Comparison of ENCODE assay signal across 28 cellular contexts in the genomic region with DNA sequence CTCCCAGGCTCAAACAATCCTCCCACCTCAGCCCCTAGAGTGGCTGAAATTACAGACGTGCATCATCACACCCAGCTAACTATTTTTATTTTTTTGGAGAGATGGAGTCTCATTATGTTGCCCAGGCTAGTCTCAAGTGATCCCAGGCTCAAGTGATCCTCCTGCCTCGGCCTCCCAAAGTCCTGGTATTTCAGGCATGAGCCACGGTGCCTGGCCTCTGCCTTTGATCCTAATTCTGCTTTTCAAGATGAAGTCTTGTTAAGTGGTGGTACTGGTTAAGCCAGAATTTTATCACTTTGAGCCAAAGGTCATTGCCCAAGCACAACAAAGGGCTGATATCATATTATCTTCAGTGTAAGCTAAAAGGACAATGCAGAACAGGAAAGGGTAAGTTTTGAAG.
DNase-seq lines count a peak whose midpoint lies in the region; ATAC-seq and TF ChIP-seq lines count a peak whose summit lies in the region.
"Had no signal": no experiment of that assay in that cellular context is flagged by ENCODE, and none has a peak within 500 bp of the region (broad histone marks: within the 10 kb centered on the region; RNA-seq: fewer than 3 reads in every experiment).

No MANE protein-coding gene starts in this region.

- no peak for TF ChIP-seq POLR2A in gastrocnemius medialis (IDR thresholded peaks at IDR 0.05)

- H3K4me3 Mint-ChIP-seq in brain = no peak overlapping the region
- H3K4me3 Mint-ChIP-seq in progenitor cell of endocrine pancreas (ENCODE audit: low read depth) = no peak overlapping the region
- H3K4me3 Mint-ChIP-seq: activated T-cell treated with anti-CD3 and anti-CD28 coated beads, Interleukin-2, amount 50 U/mL, for 72 hours; CD4-positive, alpha-beta T cell; GM23338; naive thymus-derived CD8-positive, alpha-beta T cell; stimulated activated naive CD8-positive, alpha-beta T cell treated with anti-CD3 and anti-CD28 coated beads, Interleukin-15, Interleukin-2, amounts not matched to agents 100 ng/mL and 50 ng/mL, for 24 hours had no signal

- H3K4me1 Mint-ChIP-seq in brain = peaks cover 44% of the 10 kb centered on the region
- H3K4me1 Mint-ChIP-seq in progenitor cell of endocrine pancreas (ENCODE audit: low read depth) = peaks cover 52% of the 10 kb centered on the region

- in situ Hi-C loops in gastrocnemius medialis (cut with MboI; ENCODE audit: low sequenced_read_pairs in 4 of 4) = no loop called here

- peaks cover 3% of the 10 kb centered on the region for H3K27me3 Mint-ChIP-seq in brain
- no peaks in the 10 kb centered on the region for H3K27me3 Mint-ChIP-seq in progenitor cell of endocrine pancreas
- H3K27me3 Mint-ChIP-seq: CD4-positive, alpha-beta T cell; stimulated activated naive CD8-positive, alpha-beta T cell treated with anti-CD3 and anti-CD28 coated beads, Interleukin-15, Interleukin-2, amounts not matched to agents 100 ng/mL and 50 ng/mL, for 24 hours had no signal

- no peak overlapping the region for H2AFZ ChIP-seq in MM.1S (ENCODE audit: low read length)
- H2AFZ ChIP-seq: GM23338 had no signal

- no peaks in the 10 kb centered on the region for H3K9me3 ChIP-seq in MM.1S (replicated peaks; ENCODE audit: insufficient read depth, low read length)
- no peaks in the 10 kb centered on the region for H3K9me3 ChIP-seq in gastrocnemius medialis
- H3K9me3 ChIP-seq: adrenal gland, colonic mucosa, ovary, tibial artery had no signal

- H3K27ac Mint-ChIP-seq in brain (peak overlapping the region in 3 of 5 experiments; percentile 57 to 82 (median 79)), progenitor cell of endocrine pancreas (peak overlapping the region; percentile 53)
- H3K27ac Mint-ChIP-seq: activated T-cell treated with anti-CD3 and anti-CD28 coated beads, Interleukin-2, amount 50 U/mL, for 72 hours; CD4-positive, alpha-beta T cell; GM23338; stimulated activated naive CD8-positive, alpha-beta T cell treated with anti-CD3 and anti-CD28 coated beads, Interleukin-15, Interleukin-2, amounts not matched to agents 100 ng/mL and 50 ng/mL, for 24 hours had no signal

- no peaks in the 10 kb centered on the region for H3K36me3 ChIP-seq in MM.1S (replicated peaks; ENCODE audit: insufficient read depth, low read length)
- no peaks in the 10 kb centered on the region for H3K36me3 ChIP-seq in gastrocnemius medialis
- H3K36me3 ChIP-seq: adrenal gland, colonic mucosa, ovary had no signal

- H3K27me3 ChIP-seq in MM.1S (replicated peaks; ENCODE audit: insufficient read depth, low read length) = no peaks in the 10 kb centered on the region
- H3K27me3 ChIP-seq in gastrocnemius medialis = no peaks in the 10 kb centered on the region
- H3K27me3 ChIP-seq: adrenal gland, colonic mucosa, ovary, tibial artery had no signal

- intact Hi-C loops in left colon (cut with DNase I, micrococcal nuclease) (no loop called here), gastrocnemius medialis (cut with DNase I; ENCODE audit: low total_unique reads) (no loop called here)

- no peak overlapping the region for H3K4me2 ChIP-seq in MM.1S (ENCODE audit: low read depth, low read length)
- H3K4me2 ChIP-seq: GM23338 had no signal

- H3K4me3 ChIP-seq in MM.1S (ENCODE audit: low read length) = no peak overlapping the region
- no peak overlapping the region for H3K4me3 ChIP-seq in gastrocnemius medialis
- H3K4me3 ChIP-seq: adrenal gland, colonic mucosa, GM23338, ovary, tibial artery had no signal

- H3K9me2 ChIP-seq in MM.1S (replicated peaks; ENCODE audit: insufficient read depth, low read length) = no peaks in the 10 kb centered on the region

- ATAC-seq in left colon = peak; percentile 42
- ATAC-seq in gastrocnemius medialis = no peak
- ATAC-seq: activated T-cell treated with anti-CD3 and anti-CD28 coated beads, Interleukin-2, amount 50 U/mL, for 72 hours; esophagus mucosa; GM23338; naive thymus-derived CD8-positive, alpha-beta T cell had no signal

- no peaks in the 10 kb centered on the region for H3K4me1 ChIP-seq in MM.1S (ENCODE audit: low read length)
- peaks cover 11 to 36% of the 10 kb centered on the region in 2 donors for H3K4me1 ChIP-seq in gastrocnemius medialis

- H3K27ac ChIP-seq in MM.1S (ENCODE audit: low read length) = no peak overlapping the region
- H3K27ac ChIP-seq in gastrocnemius medialis = peak overlapping the region in 1 of 4 donors; percentile 54
- H3K27ac ChIP-seq: adrenal gland, colonic mucosa, ovary, tibial artery had no signal

- H4K20me1 ChIP-seq in MM.1S (ENCODE audit: insufficient read depth, low read length) = no peaks in the 10 kb centered on the region

- DNase-seq in DMS79 treated with DMSO at 0.1 percent for 48 hours (lab: John Stamatoyannopoulos, UW) (peak; percentile 19), DMS79 (lab: John Stamatoyannopoulos, UW) (no peak), left colon (no peak), progenitor cell of endocrine pancreas (ENCODE audit: low spot score, unreplicated experiment) (no peak), MM.1S (no peak), gastrocnemius medialis (no peak), AML-193 (lab: John Stamatoyannopoulos, UW) (no peak)
- DNase-seq: 8988T; activated CD4-positive, alpha-beta T cell treated with anti-CD3 and anti-CD28 coated beads for 48 hours; activated naive CD4-positive, alpha-beta T cell treated with Interleukin-2 at 50 U/mL for 16 hours; activated T-cell treated with anti-CD3 and anti-CD28 coated beads, Interleukin-2, amount 50 U/mL, for 72 hours; CD4-positive, alpha-beta T cell; colonic mucosa; DMS 273 treated with DMSO at 0.1 percent for 48 hours; effector memory CD4-positive, alpha-beta T cell; GDM1; KBM-7; MV-4-11; naive thymus-derived CD8-positive, alpha-beta T cell; NCI-H2227 treated with DMSO at 0.1 percent for 48 hours; ovary; RPMI8226; tibial artery had no signal

- H3K79me2 ChIP-seq in MM.1S (ENCODE audit: low read length) = no peaks in the 10 kb centered on the region

- no peaks in the 10 kb centered on the region for H3K36me3 Mint-ChIP-seq in brain
- no peaks in the 10 kb centered on the region for H3K36me3 Mint-ChIP-seq in progenitor cell of endocrine pancreas (ENCODE audit: insufficient read depth)
- H3K36me3 Mint-ChIP-seq: naive thymus-derived CD8-positive, alpha-beta T cell had no signal

- TF ChIP-seq CTCF in brain (conservative IDR thresholded peaks at IDR 0.05) (no peak), progenitor cell of endocrine pancreas (IDR thresholded peaks at IDR 0.05; ENCODE audit: unreplicated experiment) (no peak), MM.1S (IDR thresholded peaks at IDR 0.05; ENCODE audit: low read length) (no peak), gastrocnemius medialis (IDR thresholded peaks at IDR 0.05 in 4 of 5, conservative IDR thresholded peaks at IDR 0.05 in 1 of 5) (no peak)

- H3K9ac ChIP-seq in MM.1S (ENCODE audit: low read length) = no peak overlapping the region

- H3K9me3 Mint-ChIP-seq in brain (peaks cover 0 to 10% (median 0%) of the 10 kb centered on the region in 5 experiments), progenitor cell of endocrine pancreas (ENCODE audit: low read depth) (no peaks in the 10 kb centered on the region)
- H3K9me3 Mint-ChIP-seq: activated T-cell treated with anti-CD3 and anti-CD28 coated beads, Interleukin-2, amount 50 U/mL, for 72 hours; CD4-positive, alpha-beta T cell; GM23338; naive thymus-derived CD8-positive, alpha-beta T cell; stimulated activated naive CD8-positive, alpha-beta T cell treated with anti-CD3 and anti-CD28 coated beads, Interleukin-15, Interleukin-2, amounts not matched to agents 100 ng/mL and 50 ng/mL, for 24 hours had no signal

- no peaks in the 10 kb centered on the region for H3F3A ChIP-seq in MM.1S (ENCODE audit: insufficient read depth, low read length)
